In the genomic region with DNA sequence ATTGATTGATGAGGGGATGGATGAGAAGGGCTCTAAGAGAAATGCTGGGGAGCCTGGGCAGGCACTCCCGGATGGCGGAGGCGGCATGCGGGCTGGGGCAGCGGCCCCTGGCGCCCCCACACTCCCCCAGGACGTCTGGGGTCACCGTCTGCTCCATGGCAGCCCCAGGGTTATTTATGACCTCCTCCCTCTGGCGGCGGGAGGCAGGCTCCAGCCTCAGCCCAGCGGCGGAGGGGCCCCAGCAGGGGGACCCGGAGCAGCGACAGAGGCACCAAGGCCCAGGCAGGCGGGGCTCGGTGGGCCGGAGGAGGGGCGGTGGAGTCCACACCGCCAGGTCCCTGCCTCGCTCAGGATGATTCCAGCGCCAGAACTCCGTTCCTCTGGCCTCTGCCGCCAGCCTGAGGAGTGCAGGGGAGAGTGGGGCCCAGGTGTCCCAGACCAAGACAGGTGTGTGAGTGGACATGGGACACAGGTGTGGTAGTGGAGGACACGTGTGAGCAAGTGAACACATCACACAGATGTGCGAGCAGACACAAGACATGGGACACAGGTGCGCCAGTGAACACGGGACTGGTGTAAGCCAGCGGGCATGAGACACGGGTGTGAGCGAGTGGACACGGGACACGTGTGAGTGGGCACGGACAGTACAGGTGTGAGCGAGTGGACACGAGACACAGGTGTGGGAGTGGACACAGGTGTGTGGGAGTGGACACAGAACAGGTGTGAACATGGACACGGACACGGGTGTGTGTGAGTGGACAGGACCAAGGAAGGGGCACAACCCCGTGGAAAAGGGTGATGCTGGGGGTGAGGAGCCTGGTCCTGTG, we compare ENCODE assay signal across 8 cellular contexts. TPM values are rescaled to one million over a fixed set of nuclear protein-coding genes. Genes with fewer than 3 reads are reported as not detected.
DNase-seq lines count a peak whose midpoint lies in the region; ATAC-seq, FAIRE-seq and TF ChIP-seq lines count a peak whose summit lies in the region.

No MANE protein-coding gene starts in this region.

- peak in 1 of 2 experiments; percentile 45; a peak in 2 of 4 replicates for TF ChIP-seq RAD21 in H1 (IDR thresholded peaks at IDR 0.05 in 1 of 2, conservative IDR thresholded peaks at IDR 0.05 in 1 of 2; ENCODE audit: low read depth in 2 of 2, low read length in 2 of 2)

- H3K9ac ChIP-seq in MM.1S (ENCODE audit: low read length) (no peak overlapping the region), H1 (replicated peaks in 1 of 4; ENCODE audit: extremely low read depth in 1 of 4, low read depth in 3 of 4, low read length in 3 of 4) (no peak overlapping the region), mesendoderm (ENCODE audit: low read length) (peak overlapping the region; percentile 32)

- H3K27ac ChIP-seq in MM.1S (ENCODE audit: low read length), result no peak overlapping the region
- no peak overlapping the region for H3K27ac ChIP-seq in H1 (ENCODE audit: low read depth, low read length)
- H3K27ac ChIP-seq in mesendoderm (ENCODE audit: low read depth, low read length), result no peak overlapping the region
- H3K27ac ChIP-seq in vagina, result no peak overlapping the region

- TF ChIP-seq EP300 in H1 (IDR thresholded peaks at IDR 0.05; ENCODE audit: borderline replicate concordance in 1 of 2, low read depth in 2 of 2, low read length in 2 of 2), result peak in 1 of 2 experiments; percentile 46; a peak in 1 of 3 replicates

- no peaks in the 10 kb centered on the region for H3K9me2 ChIP-seq in MM.1S (replicated peaks; ENCODE audit: insufficient read depth, low read length)

- H2BK5ac ChIP-seq in H1 (ENCODE audit: low read depth, low read length) (no peak overlapping the region), mesendoderm (ENCODE audit: low read length) (no peak overlapping the region)

- no peaks in the 10 kb centered on the region for H3K9me3 ChIP-seq in MM.1S (replicated peaks; ENCODE audit: insufficient read depth, low read length)
- no peaks in the 10 kb centered on the region for H3K9me3 ChIP-seq in H1 (ENCODE audit: insufficient read depth in 2 of 2, low read depth in 1 of 2, low read length in 1 of 2)
- no peaks in the 10 kb centered on the region for H3K9me3 ChIP-seq in vagina

- H3K4me2 ChIP-seq in MM.1S (ENCODE audit: low read depth, low read length) (peak overlapping the region; percentile 21; the same call in 1 of the 2 replicates), H1 (ENCODE audit: insufficient read depth in 1 of 2, low read depth in 2 of 2, low read length in 2 of 2) (peak overlapping the region; percentile 48 to 55), mesendoderm (ENCODE audit: low read length) (no peak overlapping the region)

- H3K18ac ChIP-seq in H1 (ENCODE audit: extremely low read depth, low read length), result peak overlapping the region; percentile 36
- H3K18ac ChIP-seq in mesendoderm (ENCODE audit: low read length), result no peak overlapping the region

- H2BK15ac ChIP-seq in H1 (ENCODE audit: low read length) (peak overlapping the region; percentile 77; the same call in 1 of the 2 replicates), mesendoderm (replicated peaks; ENCODE audit: low read depth) (no peak overlapping the region)

- TF ChIP-seq CTCF in MM.1S (IDR thresholded peaks at IDR 0.05; ENCODE audit: low read length) (0 out of 2 replicates have a peak, but pooled peaks have one; percentile 9), H1 (IDR thresholded peaks at IDR 0.05; ENCODE audit: control extremely low read depth in 1 of 3, insufficient read depth in 1 of 3, low read depth in 1 of 3, low read length in 3 of 3) (peak in 2 of 3 experiments; percentile 28 to 66; a peak in 3 of 4 replicates), vagina (IDR thresholded peaks at IDR 0.05) (peak in 1 of 3 experiments; percentile 29)

- peak overlapping the region; percentile 91; the same call in 1 of the 2 replicates for H4K8ac ChIP-seq in H1 (ENCODE audit: extremely low read depth, insufficient read depth, low read length)
- H4K8ac ChIP-seq in mesendoderm (ENCODE audit: low read depth, low read length), result no peak overlapping the region

- H4K91ac ChIP-seq in H1 (replicated peaks; ENCODE audit: insufficient read length, low read length), result peak overlapping the region; percentile 91

- ATAC-seq in activated CD4-positive, alpha-beta T cell treated with anti-CD3 and anti-CD28 coated beads for 36 hours, result peak; percentile 42
- no peak for ATAC-seq in GM18873 (IDR thresholded peaks at IDR 0.05; ENCODE audit: low FRiP score, unreplicated experiment)

- no peak for TF ChIP-seq POLR2A in H1 (IDR thresholded peaks at IDR 0.05; ENCODE audit: control extremely low read depth in 1 of 2, low read depth in 2 of 2, low read length in 2 of 2)
- TF ChIP-seq POLR2A in vagina (IDR thresholded peaks at IDR 0.05), result no peak

- no peak overlapping the region for H3K4me3 Mint-ChIP-seq in activated CD4-positive, alpha-beta T cell treated with anti-CD3 and anti-CD28 coated beads for 36 hours

- H3K4me1 ChIP-seq in MM.1S (ENCODE audit: low read length) (no peaks in the 10 kb centered on the region; the same call in 1 of the 2 replicates), H1 (replicated peaks in 1 of 4; ENCODE audit: control insufficient read depth in 3 of 4, insufficient read depth in 4 of 4, low read length in 3 of 4) (peaks cover 0 to 38% (median 21%) of the 10 kb centered on the region in 4 experiments; a peak in 6 of 7 replicates), mesendoderm (ENCODE audit: control insufficient read depth, low read depth, low read length) (peaks cover 8% of the 10 kb centered on the region), vagina (peaks cover 56% of the 10 kb centered on the region)

- intact Hi-C loops in activated CD4-positive, alpha-beta T cell treated with anti-CD3 and anti-CD28 coated beads for 36 hours (cut with DNase I, micrococcal nuclease), result loop anchor here (2.0 to 5.0 kb wide), 2 partner anchors 20 to 49 kb away; no protein-coding TSS in a partner anchor
- intact Hi-C loops in vagina (cut with DNase I), result no loop called here

- peak overlapping the region; percentile 5; the same call in 1 of the 2 replicates for H2BK20ac ChIP-seq in H1 (ENCODE audit: low read length)

- peak overlapping the region; percentile 65 for H3K4ac ChIP-seq in H1 (replicated peaks; ENCODE audit: insufficient read length, low read depth, low read length)
- no peak overlapping the region for H3K4ac ChIP-seq in mesendoderm (ENCODE audit: low read depth, low read length)

- FAIRE-seq in H1 (lab: Jason Lieb, UNC), result no peak

- H4K5ac ChIP-seq in H1 (ENCODE audit: insufficient read length, low read depth, low read length) (no peak overlapping the region), mesendoderm (ENCODE audit: low read length) (no peak overlapping the region)

- H3K23me2 ChIP-seq in H1 (ENCODE audit: low read depth, low read length), result peaks cover 6% of the 10 kb centered on the region; the same call in 1 of the 2 replicates

- peak overlapping the region; percentile 99; the same call in 1 of the 2 replicates for H2BK12ac ChIP-seq in H1 (ENCODE audit: low read depth, low read length)

- H3F3A ChIP-seq in MM.1S (ENCODE audit: insufficient read depth, low read length), result no peaks in the 10 kb centered on the region

- no peaks in the 10 kb centered on the region for H3K79me2 ChIP-seq in MM.1S (ENCODE audit: low read length)
- no peaks in the 10 kb centered on the region for H3K79me2 ChIP-seq in H1 (ENCODE audit: control insufficient read depth in 1 of 2, insufficient read depth in 2 of 2, low read length in 2 of 2)
- H3K79me2 ChIP-seq in mesendoderm (ENCODE audit: control insufficient read depth, insufficient read depth, low read length), result no peaks in the 10 kb centered on the region

- POLR2A ChIA-PET in activated CD4-positive, alpha-beta T cell treated with anti-CD3 and anti-CD28 coated beads for 36 hours (lab: Charles Lee), result no interaction called here
- POLR2A ChIA-PET in H1 (lab: Charles Lee; ENCODE audit: partially characterized antibody), result interaction anchor here (0.6 to 3.0 kb wide), 4 partner anchors 18 to 110 kb away, joined by 3 to 20 read pairs (median 3); no protein-coding TSS in a partner anchor

- DNase-seq in activated CD4-positive, alpha-beta T cell treated with anti-CD3 and anti-CD28 coated beads for 36 hours, result peak; percentile 52
- no peak for DNase-seq in activated CD4-positive, alpha-beta T cell treated with anti-CD3 and anti-CD28 coated beads for 1 hour
- DNase-seq in MM.1S, result peak; percentile 25
- peak; percentile 85 for DNase-seq in SK-N-DZ (ENCODE audit: low spot score)
- DNase-seq in H1 (ENCODE audit: low read depth in 1 of 2, low spot score in 2 of 2), result peak in 1 of 2 experiments; percentile 43
- peak; percentile 89 for DNase-seq in mesendoderm
- DNase-seq in vagina (ENCODE audit: extremely low spot score in 2 of 2), result no peak

- H3K27me3 ChIP-seq in MM.1S (replicated peaks; ENCODE audit: insufficient read depth, low read length), result peaks cover 91% of the 10 kb centered on the region
- peaks cover 65 to 98% (median 89%) of the 10 kb centered on the region in 4 experiments for H3K27me3 ChIP-seq in H1 (replicated peaks in 1 of 4; ENCODE audit: control insufficient read depth in 3 of 4, extremely low read depth in 1 of 4, insufficient read depth in 3 of 4, low read length in 3 of 4)
- H3K27me3 ChIP-seq in mesendoderm (ENCODE audit: insufficient read depth, low read length, poor library complexity), result peaks cover 6% of the 10 kb centered on the region
- peaks cover 4% of the 10 kb centered on the region for H3K27me3 ChIP-seq in vagina

- H3K4me1 Mint-ChIP-seq in activated CD4-positive, alpha-beta T cell treated with anti-CD3 and anti-CD28 coated beads for 36 hours, result peaks cover 12% of the 10 kb centered on the region

- H4K20me1 ChIP-seq in MM.1S (ENCODE audit: insufficient read depth, low read length) (no peaks in the 10 kb centered on the region), H1 (replicated peaks in 1 of 2; ENCODE audit: control insufficient read depth in 1 of 2, insufficient read depth in 2 of 2, low read length in 2 of 2) (peaks cover 17 to 27% of the 10 kb centered on the region in 2 experiments)

- H3K79me1 ChIP-seq in H1 (ENCODE audit: low read depth, low read length), result no peaks in the 10 kb centered on the region
- peaks cover 7% of the 10 kb centered on the region for H3K79me1 ChIP-seq in mesendoderm (ENCODE audit: low read length)

- H3K36me3 ChIP-seq in MM.1S (replicated peaks; ENCODE audit: insufficient read depth, low read length), result no peaks in the 10 kb centered on the region
- peaks cover 0 to 8% (median 0%) of the 10 kb centered on the region in 4 experiments; a peak in 1 of 8 replicates for H3K36me3 ChIP-seq in H1 (ENCODE audit: control insufficient read depth in 2 of 4, insufficient read depth in 4 of 4, low read length in 3 of 4)
- H3K36me3 ChIP-seq in mesendoderm (ENCODE audit: control insufficient read depth, insufficient read depth, low read length), result peaks cover 1% of the 10 kb centered on the region
- H3K36me3 ChIP-seq in vagina, result no peaks in the 10 kb centered on the region

- H3K56ac ChIP-seq in H1 (replicated peaks; ENCODE audit: insufficient read length, low read depth, low read length) (no peak overlapping the region), mesendoderm (ENCODE audit: low read length) (peak overlapping the region; percentile 50)

- H3K9me3 Mint-ChIP-seq in activated CD4-positive, alpha-beta T cell treated with anti-CD3 and anti-CD28 coated beads for 36 hours (ENCODE audit: low read depth), result no peaks in the 10 kb centered on the region

- H3K36me3 Mint-ChIP-seq in activated CD4-positive, alpha-beta T cell treated with anti-CD3 and anti-CD28 coated beads for 36 hours (ENCODE audit: low read depth), result peaks cover 2% of the 10 kb centered on the region

- H2AFZ ChIP-seq in MM.1S (ENCODE audit: low read length) (no peak overlapping the region), H1 (ENCODE audit: low read length) (no peak overlapping the region)

- H3K4me3 ChIP-seq in MM.1S (ENCODE audit: low read length) (no peak overlapping the region), H1 (ENCODE audit: extremely low read depth in 1 of 4, insufficient read depth in 2 of 4, low read depth in 3 of 4, low read length in 4 of 4) (peak overlapping the region in 1 of 4 experiments; percentile 44; a peak in 3 of 8 replicates), mesendoderm (ENCODE audit: low read length) (no peak overlapping the region), vagina (peak overlapping the region; percentile 1 to 13)

- no peak overlapping the region for H3K27ac Mint-ChIP-seq in activated CD4-positive, alpha-beta T cell treated with anti-CD3 and anti-CD28 coated beads for 36 hours

- H2AK5ac ChIP-seq in H1 (ENCODE audit: low read depth, low read length) (peak overlapping the region; percentile 97), mesendoderm (ENCODE audit: low read length) (peak overlapping the region; percentile 79)

- H2BK120ac ChIP-seq in H1 (replicated peaks; ENCODE audit: low read depth, low read length), result peak overlapping the region; percentile 63
- H2BK120ac ChIP-seq in mesendoderm (ENCODE audit: low read depth, low read length), result no peak overlapping the region

- CTCF ChIA-PET in activated CD4-positive, alpha-beta T cell treated with anti-CD3 and anti-CD28 coated beads for 36 hours (lab: Charles Lee), result interaction anchor here (1.6 kb wide), 1 partner anchor 9 kb away, joined by 5 read pairs; no protein-coding TSS in a partner anchor
- CTCF ChIA-PET in H1 (lab: Charles Lee; ENCODE audit: partially characterized antibody), result interaction anchor here (1.0 to 3.0 kb wide), 5 partner anchors 8 to 22 kb away, joined by 4 to 20 read pairs (median 10); no protein-coding TSS in a partner anchor

- H3K27me3 Mint-ChIP-seq in activated CD4-positive, alpha-beta T cell treated with anti-CD3 and anti-CD28 coated beads for 36 hours, result peaks cover 42% of the 10 kb centered on the region

- no peak overlapping the region for H3K14ac ChIP-seq in H1 (ENCODE audit: insufficient read length)

- WGBS in H1 (ENCODE audit: extremely low coverage in 1 of 2, insufficient coverage in 1 of 2, insufficient read length in 1 of 2, insufficient replicate concordance in 2 of 2, low coverage in 1 of 2, low lambda C conversion rate in 2 of 2, missing lambda C conversion rate in 1 of 2), 2 experiments, result 36% methylated on average over 38 of the region's 38 CpGs; no CpG with 5 or more reads in 1 of the 2 experiments
- WGBS in mesendoderm (ENCODE audit: extremely low coverage, insufficient coverage, low lambda C conversion rate), result no CpG with 5 or more reads among the region's 38 CpGs

- no peak overlapping the region for H3K23ac ChIP-seq in H1 (ENCODE audit: insufficient read length)
- peak overlapping the region; percentile 45 for H3K23ac ChIP-seq in mesendoderm (ENCODE audit: low read length)

RNA-seq across cellular contexts. Expression of a gene that starts 2.5 kb away (rescaled TPM):
- not detected for total RNA-seq in activated CD4-positive, alpha-beta T cell treated with anti-CD3 and anti-CD28 coated beads for 36 hours
- polyA plus RNA-seq in SK-N-DZ (2014; cell fraction: cytosol; rRNA removed), result 123 and 149 TPM in 2 replicates
- polyA plus RNA-seq in SK-N-DZ (2014; cell fraction: nucleus; rRNA removed), result 494 and 564 TPM in 2 replicates
- total RNA-seq in H1 (2021; fragmentation: NEBNext Ultra II Directional; extraction: Animal tissue kit (Norgen Biotek cat#: 25700)), result 0.25 and 0.30 TPM in 2 replicates
- 0.18 and 0.66 TPM in 2 replicates for polyA plus RNA-seq in H1 (2011; rRNA removed)
- polyA plus RNA-seq in H1 (2011; cell fraction: cytosol; rRNA removed), result 0.74 TPM
- polyA plus RNA-seq in H1 (2011; cell fraction: nucleus; rRNA removed), result 2.3 TPM
- polyA plus RNA-seq in H1 (2012, experiment 1 of 2), result 0.13 to 0.43 TPM (median 0.25 TPM) in 3 of 4 replicates, not detected in the other
- 1.7 TPM for polyA plus RNA-seq in H1 (2012, experiment 2 of 2)
- 0.06 TPM for polyA plus RNA-seq in H1 (2013, experiment 1 of 2)
- polyA plus RNA-seq in H1 (2013, experiment 2 of 2), result 0.06 TPM
- 0.10 TPM in 1 of 2 replicates, not detected in the other for polyA minus RNA-seq in H1 (2011; rRNA and poly(A)+ RNA removed)
- polyA minus RNA-seq in H1 (2011; cell fraction: cytosol; rRNA and poly(A)+ RNA removed), result 11.0 TPM
- polyA minus RNA-seq in H1 (2011; cell fraction: nucleus; rRNA and poly(A)+ RNA removed), result 1.3 TPM
- polyA plus RNA-seq in mesendoderm (2013, experiment 1 of 2), result 2.7 TPM
- polyA plus RNA-seq in mesendoderm (2013, experiment 2 of 2), result 2.2 TPM
- total RNA-seq in vagina, result 33.9 TPM

RNA-seq across cellular contexts. Expression of a gene that starts 37.8 kb away (rescaled TPM):
- total RNA-seq in activated CD4-positive, alpha-beta T cell treated with anti-CD3 and anti-CD28 coated beads for 36 hours, result 100 to 1,000 TPM; 112 to 134 TPM
- 118 and 119 TPM in 2 replicates for polyA plus RNA-seq in SK-N-DZ (2014; cell fraction: cytosol; rRNA removed)
- polyA plus RNA-seq in SK-N-DZ (2014; cell fraction: nucleus; rRNA removed), result 98.3 and 122 TPM in 2 replicates
- 130 TPM in 2 replicates for total RNA-seq in H1 (2021; fragmentation: NEBNext Ultra II Directional; extraction: Animal tissue kit (Norgen Biotek cat#: 25700))
- polyA plus RNA-seq in H1 (2011; rRNA removed), result 74.7 and 115 TPM in 2 replicates
- 102 TPM for polyA plus RNA-seq in H1 (2011; cell fraction: cytosol; rRNA removed)
- polyA plus RNA-seq in H1 (2011; cell fraction: nucleus; rRNA removed), result 134 TPM
- 82.3 to 121 TPM (median 117 TPM) in 4 replicates for polyA plus RNA-seq in H1 (2012, experiment 1 of 2)
- polyA plus RNA-seq in H1 (2012, experiment 2 of 2), result 111 TPM
- 70.9 TPM for polyA plus RNA-seq in H1 (2013, experiment 1 of 2)
- polyA plus RNA-seq in H1 (2013, experiment 2 of 2), result 66.0 TPM
- polyA minus RNA-seq in H1 (2011; rRNA and poly(A)+ RNA removed), result 83.7 and 85.6 TPM in 2 replicates
- polyA minus RNA-seq in H1 (2011; cell fraction: cytosol; rRNA and poly(A)+ RNA removed), result 73.3 TPM
- 46.5 TPM for polyA minus RNA-seq in H1 (2011; cell fraction: nucleus; rRNA and poly(A)+ RNA removed)
- 80.8 TPM for polyA plus RNA-seq in mesendoderm (2013, experiment 1 of 2)
- 79.8 TPM for polyA plus RNA-seq in mesendoderm (2013, experiment 2 of 2)
- 42.5 TPM for total RNA-seq in vagina

RNA-seq across cellular contexts. Expression of a gene that starts 39.2 kb away (rescaled TPM):
- total RNA-seq in activated CD4-positive, alpha-beta T cell treated with anti-CD3 and anti-CD28 coated beads for 36 hours, result 10 to 100 TPM; 16.8 to 21.7 TPM
- 17.9 and 35.0 TPM in 2 replicates for polyA plus RNA-seq in SK-N-DZ (2014; cell fraction: cytosol; rRNA removed)
- polyA plus RNA-seq in SK-N-DZ (2014; cell fraction: nucleus; rRNA removed), result 656 and 724 TPM in 2 replicates
- total RNA-seq in H1 (2021; fragmentation: NEBNext Ultra II Directional; extraction: Animal tissue kit (Norgen Biotek cat#: 25700)), result 30.1 and 32.6 TPM in 2 replicates
- polyA plus RNA-seq in H1 (2011; rRNA removed), result 36.1 and 62.3 TPM in 2 replicates
- polyA plus RNA-seq in H1 (2011; cell fraction: cytosol; rRNA removed), result 40.0 TPM
- polyA plus RNA-seq in H1 (2011; cell fraction: nucleus; rRNA removed), result 508 TPM
- polyA plus RNA-seq in H1 (2012, experiment 1 of 2), result 23.1 to 39.3 TPM (median 34.1 TPM) in 4 replicates
- polyA plus RNA-seq in H1 (2012, experiment 2 of 2), result 21.6 TPM
- polyA plus RNA-seq in H1 (2013, experiment 1 of 2), result 30.7 TPM
- 26.7 TPM for polyA plus RNA-seq in H1 (2013, experiment 2 of 2)
- 5.8 and 7.8 TPM in 2 replicates for polyA minus RNA-seq in H1 (2011; rRNA and poly(A)+ RNA removed)
- 14.6 TPM for polyA minus RNA-seq in H1 (2011; cell fraction: cytosol; rRNA and poly(A)+ RNA removed)
- 47.3 TPM for polyA minus RNA-seq in H1 (2011; cell fraction: nucleus; rRNA and poly(A)+ RNA removed)
- polyA plus RNA-seq in mesendoderm (2013, experiment 1 of 2), result 10.4 TPM
- 10.3 TPM for polyA plus RNA-seq in mesendoderm (2013, experiment 2 of 2)
- total RNA-seq in vagina, result 19.6 TPM

RNA-seq across cellular contexts. Expression of a gene that starts 45.1 kb away (rescaled TPM):
- total RNA-seq in activated CD4-positive, alpha-beta T cell treated with anti-CD3 and anti-CD28 coated beads for 36 hours, result 1 to 10 TPM; 1.1 to 1.4 TPM
- 0.06 TPM in 1 of 2 replicates, not detected in the other for polyA plus RNA-seq in SK-N-DZ (2014; cell fraction: cytosol; rRNA removed)
- polyA plus RNA-seq in SK-N-DZ (2014; cell fraction: nucleus; rRNA removed), result 0.08 and 0.60 TPM in 2 replicates
- total RNA-seq in H1 (2021; fragmentation: NEBNext Ultra II Directional; extraction: Animal tissue kit (Norgen Biotek cat#: 25700)), result 1.5 TPM in 2 replicates
- polyA plus RNA-seq in H1 (2011; rRNA removed), result 0.39 and 1.2 TPM in 2 replicates
- 0.65 TPM for polyA plus RNA-seq in H1 (2011; cell fraction: cytosol; rRNA removed)
- polyA plus RNA-seq in H1 (2011; cell fraction: nucleus; rRNA removed), result 4.0 TPM
- polyA plus RNA-seq in H1 (2012, experiment 1 of 2), result 0.94 to 1.3 TPM (median 1.00 TPM) in 4 replicates
- polyA plus RNA-seq in H1 (2012, experiment 2 of 2), result 0.51 TPM
- polyA plus RNA-seq in H1 (2013, experiment 1 of 2), result 1.1 TPM
- 1.3 TPM for polyA plus RNA-seq in H1 (2013, experiment 2 of 2)
- 0.06 and 0.10 TPM in 2 replicates for polyA minus RNA-seq in H1 (2011; rRNA and poly(A)+ RNA removed)
- polyA minus RNA-seq in H1 (2011; cell fraction: cytosol; rRNA and poly(A)+ RNA removed), result 0.88 TPM
- 1.3 TPM for polyA minus RNA-seq in H1 (2011; cell fraction: nucleus; rRNA and poly(A)+ RNA removed)
- 0.20 TPM for polyA plus RNA-seq in mesendoderm (2013, experiment 1 of 2)
- 0.28 TPM for polyA plus RNA-seq in mesendoderm (2013, experiment 2 of 2)
- 15.2 TPM for total RNA-seq in vagina

Comparison
In these comparisons a context has a peak if more than half of its experiments do, and no peak if none do; other contexts are left out.
1. DNase-seq: peak in activated CD4-positive, alpha-beta T cell treated with anti-CD3 and anti-CD28 coated beads for 36 hours (single experiment), MM.1S (single experiment), SK-N-DZ (single experiment) and mesendoderm (single experiment); none in activated CD4-positive, alpha-beta T cell treated with anti-CD3 and anti-CD28 coated beads for 1 hour (single experiment) and vagina (0 of 2).
2. H3K4me3 ChIP-seq: peak in vagina (2 of 2); none in MM.1S (single experiment) and mesendoderm (single experiment).
3. RNA of a gene that starts 2.5 kb away (total RNA-seq): 33.9 TPM in vagina (single experiment); 0.25 to 0.30 TPM in H1 and not detected in activated CD4-positive, alpha-beta T cell treated with anti-CD3 and anti-CD28 coated beads for 36 hours; every median in the first group is over 10 times any median in the second.